ENCODE assay signal across 8 cellular contexts in genomic region chr19:8335343-8336071, GRCh38. TPM values are rescaled to one million over a fixed set of nuclear protein-coding genes. Genes with fewer than 3 reads are reported as not detected.
DNase-seq lines count a peak whose midpoint lies in the region; ATAC-seq and TF ChIP-seq lines count a peak whose summit lies in the region.

No MANE protein-coding gene starts in this region.

- no peaks in the 10 kb centered on the region for H3K36me3 Mint-ChIP-seq in activated naive CD8-positive, alpha-beta T cell treated with anti-CD3 and anti-CD28 coated beads for 36 hours

- peak overlapping the region; percentile 31 for H3K4me3 ChIP-seq in HEK293 (ENCODE audit: low read depth, low read length)
- H3K4me3 ChIP-seq in mucosa of descending colon = no peak overlapping the region

- peaks cover 5% of the 10 kb centered on the region for H3K4me1 Mint-ChIP-seq in activated naive CD8-positive, alpha-beta T cell treated with anti-CD3 and anti-CD28 coated beads for 36 hours

- H3K4me3 Mint-ChIP-seq in activated naive CD8-positive, alpha-beta T cell treated with anti-CD3 and anti-CD28 coated beads for 36 hours = peak overlapping the region; percentile 40

- intact Hi-C loops in mucosa of descending colon (cut with DNase I, micrococcal nuclease) = no loop called here

- no peaks in the 10 kb centered on the region for H3K9me3 ChIP-seq in HEK293 (ENCODE audit: control insufficient read depth, insufficient read depth, low read depth, low read length)
- no peaks in the 10 kb centered on the region for H3K9me3 ChIP-seq in mucosa of descending colon

- no peak overlapping the region for H3K27ac Mint-ChIP-seq in activated naive CD8-positive, alpha-beta T cell treated with anti-CD3 and anti-CD28 coated beads for 36 hours

- DNase-seq in DMS53 (lab: John Stamatoyannopoulos, UW) = peak; percentile 98
- DNase-seq in activated naive CD8-positive, alpha-beta T cell treated with anti-CD3 and anti-CD28 coated beads for 36 hours = peak; percentile 60
- peak in 1 of 3 donors; percentile 44 for DNase-seq in mucosa of descending colon
- DNase-seq in GM13976 (ENCODE audit: low spot score) = no peak
- DNase-seq in stimulated activated naive CD4-positive, alpha-beta T cell (lab: John Stamatoyannopoulos, UW) = no peak
- DNase-seq in GF-D8 (lab: John Stamatoyannopoulos, UW) = no peak

- TF ChIP-seq CTCF in HEK293 (tag by site-specific recombination; IDR thresholded peaks at IDR 0.05) (no peak), mucosa of descending colon (IDR thresholded peaks at IDR 0.05) (no peak), GM13976 (IDR thresholded peaks at IDR 0.05; ENCODE audit: borderline replicate concordance, control extremely low read depth, extremely low read depth, insufficient read depth, missing control alignments) (no peak)

- no peaks in the 10 kb centered on the region; the same call in 1 of the 2 replicates for H3K4me1 ChIP-seq in HEK293 (ENCODE audit: control insufficient read depth, insufficient read depth, low read length)
- H3K4me1 ChIP-seq in mucosa of descending colon (ENCODE audit: low read depth) = peaks cover 11% of the 10 kb centered on the region

- H3K9me3 Mint-ChIP-seq in activated naive CD8-positive, alpha-beta T cell treated with anti-CD3 and anti-CD28 coated beads for 36 hours = no peaks in the 10 kb centered on the region

- CTCF ChIA-PET in HEK293 (lab: Yijun Ruan, JAX) = interaction anchor here (0.7 to 1.1 kb wide), 4 partner anchors 11 to 243 kb away, joined by 3 to 4 read pairs (median 3); no protein-coding TSS in a partner anchor

- H3K27me3 Mint-ChIP-seq in activated naive CD8-positive, alpha-beta T cell treated with anti-CD3 and anti-CD28 coated beads for 36 hours = peaks cover 49% of the 10 kb centered on the region

- POLR2A ChIA-PET in HEK293 (lab: Yijun Ruan, JAX) = interaction anchor here (1.1 to 2.9 kb wide), 2 partner anchors 11 to 14 kb away, joined by 4 to 22 read pairs; partner anchors contain the start of genes NDUFA7 and RPS28

- H3K27ac ChIP-seq in HEK293 (ENCODE audit: extremely low read depth, low read depth, low read length) = peak overlapping the region; percentile 21; the same call in 1 of the 2 replicates

- no peaks in the 10 kb centered on the region for H3K36me3 ChIP-seq in HEK293 (ENCODE audit: control insufficient read depth in 2 of 2, insufficient read depth in 1 of 2, low read length in 2 of 2)
- no peaks in the 10 kb centered on the region for H3K36me3 ChIP-seq in mucosa of descending colon (ENCODE audit: low read depth)

- in situ Hi-C loops in GM13976 (cut with MboI; ENCODE audit: low sequenced_read_pairs, unreplicated experiment) = no loop called here

- ATAC-seq in mucosa of descending colon = peak; percentile 64
- no peak for ATAC-seq in HG02623 (IDR thresholded peaks at IDR 0.05; ENCODE audit: unreplicated experiment)

TF ChIP-seq in HEK293, 187 proteins besides CTCF, POLR2A, EP300 and RAD21:
- TF ChIP-seq ZNF114 (tag by site-specific recombination; IDR thresholded peaks at IDR 0.05) (no peak), ZNF664 (tag by site-specific recombination; IDR thresholded peaks at IDR 0.05) (peak; percentile 95), PBX3 (CRISPR knock-in tag; IDR thresholded peaks at IDR 0.05) (0 out of 2 replicates have a peak, but pooled peaks have one; percentile 29)
TF ChIP-seq in HEK293: peak in this region for 2.

RNA-seq across cellular contexts. Expression of gene KANK3, which starts 7.6 kb away (rescaled TPM):
- under 1 TPM; 0.47 to 0.64 TPM for total RNA-seq in activated naive CD8-positive, alpha-beta T cell treated with anti-CD3 and anti-CD28 coated beads for 36 hours
- 10 to 100 TPM in 1 of 3 donors, 1 to 10 TPM in 2; 2.0 to 10.1 (median 3.3) TPM for total RNA-seq in mucosa of descending colon

RNA-seq across cellular contexts. Expression of gene RPS28, which starts 14.2 kb away (rescaled TPM):
- total RNA-seq in activated naive CD8-positive, alpha-beta T cell treated with anti-CD3 and anti-CD28 coated beads for 36 hours = 1,000 to 10,000 TPM; 2,304 to 2,331 TPM
- total RNA-seq in mucosa of descending colon = 1,000 to 10,000 TPM; 1,101 to 1,558 (median 1,449) TPM

RNA-seq across cellular contexts. Expression of gene NDUFA7, which starts 14.3 kb away (rescaled TPM):
- 10 to 100 TPM; 78.0 to 84.8 TPM for total RNA-seq in activated naive CD8-positive, alpha-beta T cell treated with anti-CD3 and anti-CD28 coated beads for 36 hours
- 10 to 100 TPM; 35.3 to 65.9 (median 35.5) TPM for total RNA-seq in mucosa of descending colon

RNA-seq across cellular contexts. Expression of gene CD320, which starts 27.3 kb away (rescaled TPM):
- total RNA-seq in activated naive CD8-positive, alpha-beta T cell treated with anti-CD3 and anti-CD28 coated beads for 36 hours = 10 to 100 TPM; 71.5 to 77.7 TPM
- total RNA-seq in mucosa of descending colon = 10 to 100 TPM; 33.2 to 45.8 (median 41.7) TPM

RNA-seq across cellular contexts. Expression of gene ANGPTL4, which starts 28.4 kb away (rescaled TPM):
- total RNA-seq in activated naive CD8-positive, alpha-beta T cell treated with anti-CD3 and anti-CD28 coated beads for 36 hours = 1 to 10 TPM; 1.9 to 2.1 TPM
- 1 to 10 TPM; 2.8 to 9.5 (median 2.9) TPM for total RNA-seq in mucosa of descending colon

Comparison
In these comparisons a context has a peak if more than half of its experiments do, and no peak if none do; other contexts are left out.
1. DNase-seq: peak in DMS53 (single experiment) and activated naive CD8-positive, alpha-beta T cell treated with anti-CD3 and anti-CD28 coated beads for 36 hours (single experiment); none in GM13976 (single experiment), stimulated activated naive CD4-positive, alpha-beta T cell (0 of 6) and GF-D8 (single experiment).